In the genomic region with DNA sequence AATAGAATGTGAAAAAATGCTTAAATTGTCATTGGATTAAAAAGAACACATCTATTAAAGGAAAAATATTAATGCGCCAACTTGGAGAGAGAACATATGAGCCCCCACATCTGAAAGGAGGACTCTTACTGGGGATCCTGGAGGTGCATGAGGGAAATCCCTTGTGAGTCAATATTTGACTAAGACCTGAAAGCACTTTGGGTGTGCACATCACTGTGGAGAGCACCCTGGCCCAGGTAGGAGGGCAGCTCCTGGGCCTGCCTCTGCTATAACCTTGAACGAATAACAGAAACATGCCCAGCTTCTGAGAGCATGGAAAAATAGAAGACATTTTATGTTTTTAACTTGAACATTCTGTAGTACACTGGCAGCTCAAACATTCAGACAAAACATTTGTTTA, we compare ENCODE assay signal across 20 cellular contexts.
DNase-seq lines count a peak whose midpoint lies in the region; ATAC-seq lines count a peak whose summit lies in the region.
"Had no signal": no experiment of that assay in that cellular context is flagged by ENCODE, and none has a peak within 500 bp of the region (broad histone marks: within the 10 kb centered on the region; RNA-seq: fewer than 3 reads in every experiment).

No MANE protein-coding gene starts in this region.

- H3K4me1 Mint-ChIP-seq in stimulated activated naive CD8-positive, alpha-beta T cell treated with anti-CD3 and anti-CD28 coated beads, Interleukin-15, amount 100 ng/mL, for 72 hours: peaks cover 5% of the 10 kb centered on the region
- H3K4me1 Mint-ChIP-seq: B cell; CD4-positive, alpha-beta memory T cell; IgD-negative memory B cell had no signal

- ATAC-seq in stimulated activated naive CD8-positive, alpha-beta T cell treated with anti-CD3 and anti-CD28 coated beads, Interleukin-15, amount 100 ng/mL, for 72 hours: peak; percentile 77
- no peak for ATAC-seq in stimulated activated naive CD8-positive, alpha-beta T cell treated with anti-CD3 and anti-CD28 coated beads, Interleukin-15, Interleukin-2, amounts not matched to agents 100 U/mL and 50 U/mL, for 24 hours
- peak; percentile 37 for ATAC-seq in HG03432 (IDR thresholded peaks at IDR 0.05; ENCODE audit: unreplicated experiment)

- H3K4me3 Mint-ChIP-seq in stimulated activated naive CD8-positive, alpha-beta T cell treated with anti-CD3 and anti-CD28 coated beads, Interleukin-15, amount 100 ng/mL, for 72 hours: no peak overlapping the region
- H3K4me3 Mint-ChIP-seq: B cell; CD4-positive, alpha-beta memory T cell; IgD-negative memory B cell had no signal

- no peaks in the 10 kb centered on the region for H3K9me3 Mint-ChIP-seq in stimulated activated naive CD8-positive, alpha-beta T cell treated with anti-CD3 and anti-CD28 coated beads, Interleukin-15, amount 100 ng/mL, for 72 hours
- H3K9me3 Mint-ChIP-seq: CD4-positive, alpha-beta memory T cell; IgD-negative memory B cell had no signal

- H3K27ac Mint-ChIP-seq in stimulated activated naive CD8-positive, alpha-beta T cell treated with anti-CD3 and anti-CD28 coated beads, Interleukin-15, amount 100 ng/mL, for 72 hours: no peak overlapping the region
- H3K27ac Mint-ChIP-seq: B cell; CD4-positive, alpha-beta memory T cell; IgD-negative memory B cell had no signal

- peaks cover 20% of the 10 kb centered on the region for H3K27me3 Mint-ChIP-seq in stimulated activated naive CD8-positive, alpha-beta T cell treated with anti-CD3 and anti-CD28 coated beads, Interleukin-15, amount 100 ng/mL, for 72 hours

- no peak for DNase-seq in stimulated activated naive CD8-positive, alpha-beta T cell treated with anti-CD3 and anti-CD28 coated beads, Interleukin-15, amount 100 ng/mL, for 72 hours
- no peak for DNase-seq in stimulated activated naive CD8-positive, alpha-beta T cell treated with anti-CD3 and anti-CD28 coated beads, Interleukin-15, Interleukin-2, amounts not matched to agents 100 U/mL and 50 U/mL, for 24 hours
- DNase-seq in epithelial cell of prostate (ENCODE audit: low read depth, low spot score) (no peak), NCI-H2227 treated with DMSO at 0.1 percent for 48 hours (lab: John Stamatoyannopoulos, UW) (no peak), NCI-H510A treated with DMSO at 0.1 percent for 48 hours (lab: John Stamatoyannopoulos, UW) (no peak), NCI-H345 (lab: John Stamatoyannopoulos, UW) (no peak)
- DNase-seq: CD4-positive, alpha-beta memory T cell; DND-41; GOT3; Kasumi-1; NCI-H1105 treated with DMSO at 0.1 percent for 48 hours; NCI-H1694 treated with DMSO at 0.1 percent for 48 hours; NCI-H2107; NCI-H226; NCI-H526 treated with DMSO at 0.1 percent for 48 hours; OCI-M1; RPMI8226 had no signal

- H3K27ac ChIP-seq in epithelial cell of prostate: peak overlapping the region; percentile 24
